In the genomic region with DNA sequence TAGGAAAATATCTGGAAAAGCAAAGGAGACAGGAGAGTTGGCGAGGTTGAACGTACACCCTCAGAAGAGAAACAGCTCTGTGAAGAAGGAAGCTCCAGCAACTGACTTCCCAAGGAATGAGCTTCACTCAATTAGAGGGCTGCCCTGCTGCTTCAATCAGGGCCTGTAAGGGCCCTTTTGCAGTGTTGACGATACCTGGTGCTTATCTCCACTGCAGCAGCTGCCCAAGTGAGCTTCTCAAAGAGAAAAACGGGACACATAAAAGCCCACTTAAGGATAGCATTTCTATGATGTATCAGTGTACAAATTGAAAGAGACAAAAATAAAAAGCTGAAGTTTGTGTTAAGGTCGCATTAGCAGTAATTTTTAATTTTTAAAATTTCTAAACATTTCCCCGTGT, we compare ENCODE assay signal across 28 cellular contexts. TPM values are rescaled to one million over a fixed set of nuclear protein-coding genes. Genes with fewer than 3 reads are reported as not detected.
A peak's percentile ranks its signal among the peaks of the same experiment; 100 is the strongest.
DNase-seq lines count a peak whose midpoint lies in the region; ATAC-seq, FAIRE-seq and TF ChIP-seq lines count a peak whose summit lies in the region.
"Had no signal": no experiment of that assay in that cellular context is flagged by ENCODE, and none has a peak within 500 bp of the region (broad histone marks: within the 10 kb centered on the region; RNA-seq: fewer than 3 reads in every experiment).

No MANE protein-coding gene starts in this region.

- no peaks in the 10 kb centered on the region for H3K9me3 Mint-ChIP-seq in HFFc6
- H3K9me3 Mint-ChIP-seq in activated CD4-positive, alpha-beta T cell treated with anti-CD3 and anti-CD28 coated beads, Interleukin-2, amount 10 ng/mL, durations not matched to agents 7 days and 5 days = peaks cover 2% of the 10 kb centered on the region
- H3K9me3 Mint-ChIP-seq: naive thymus-derived CD8-positive, alpha-beta T cell; stimulated activated naive CD8-positive, alpha-beta T cell treated with anti-CD3 and anti-CD28 coated beads, Interleukin-15, Interleukin-2, amounts not matched to agents 100 ng/mL and 50 ng/mL, for 24 hours had no signal

- H3K36me3 Mint-ChIP-seq in HFFc6 (ENCODE audit: low read depth) = no peaks in the 10 kb centered on the region; the same call in 1 of the 2 replicates
- H3K36me3 Mint-ChIP-seq in activated CD4-positive, alpha-beta T cell treated with anti-CD3 and anti-CD28 coated beads, Interleukin-2, amount 10 ng/mL, durations not matched to agents 7 days and 5 days (ENCODE audit: low read depth) = peaks cover 14% of the 10 kb centered on the region

- H3K27ac ChIP-seq in body of pancreas (peak overlapping the region in 2 of 4 donors; percentile 4 to 39), pancreas (peak overlapping the region in 1 of 4 donors; percentile 34)
- H3K27ac ChIP-seq: brain microvascular endothelial cell, right atrium auricular region, WERI-Rb-1 had no signal

- 58 to 60% methylated on average over 6 of the region's 6 CpGs for WGBS in body of pancreas, 2 donors
- 50 to 53% methylated on average over 6 of the region's 6 CpGs for WGBS in pancreas, 2 donors

- H3K27me3 Mint-ChIP-seq in HFFc6 (ENCODE audit: insufficient read depth) = no peaks in the 10 kb centered on the region
- H3K27me3 Mint-ChIP-seq in activated CD4-positive, alpha-beta T cell treated with anti-CD3 and anti-CD28 coated beads, Interleukin-2, amount 10 ng/mL, durations not matched to agents 7 days and 5 days = no peaks in the 10 kb centered on the region
- H3K27me3 Mint-ChIP-seq: B cell; naive thymus-derived CD8-positive, alpha-beta T cell; stimulated activated naive CD8-positive, alpha-beta T cell treated with anti-CD3 and anti-CD28 coated beads, Interleukin-15, Interleukin-2, amounts not matched to agents 100 ng/mL and 50 ng/mL, for 24 hours had no signal

- H3K27me3 ChIP-seq in body of pancreas (no peaks in the 10 kb centered on the region), pancreas (no peaks in the 10 kb centered on the region)
- H3K27me3 ChIP-seq: brain microvascular endothelial cell, right atrium auricular region, tibial nerve had no signal

- H3K4me1 Mint-ChIP-seq in HFFc6 (ENCODE audit: low read depth) = peaks cover 13% of the 10 kb centered on the region
- H3K4me1 Mint-ChIP-seq in activated CD4-positive, alpha-beta T cell treated with anti-CD3 and anti-CD28 coated beads, Interleukin-2, amount 10 ng/mL, durations not matched to agents 7 days and 5 days = peaks cover 13% of the 10 kb centered on the region

- H3K36me3 ChIP-seq in body of pancreas (replicated peaks in 1 of 2; ENCODE audit: insufficient read depth in 1 of 2, low read depth in 2 of 2) (no peaks in the 10 kb centered on the region), pancreas (no peaks in the 10 kb centered on the region)
- H3K36me3 ChIP-seq: brain microvascular endothelial cell, right atrium auricular region, tibial nerve had no signal

- H3K9me3 ChIP-seq in body of pancreas (no peaks in the 10 kb centered on the region), pancreas (no peaks in the 10 kb centered on the region)
- H3K9me3 ChIP-seq: Caco-2, right atrium auricular region, tibial nerve had no signal

- CTCF ChIA-PET in activated CD4-positive, alpha-beta T cell treated with anti-CD3 and anti-CD28 coated beads, Interleukin-2, amount 10 ng/mL, durations not matched to agents 7 days and 5 days (lab: Charles Lee) = no interaction called here

- POLR2A ChIA-PET in activated CD4-positive, alpha-beta T cell treated with anti-CD3 and anti-CD28 coated beads, Interleukin-2, amount 10 ng/mL, durations not matched to agents 7 days and 5 days (lab: Charles Lee) = interaction anchor here (0.5 kb wide), 1 partner anchor 479 kb away, joined by 5 read pairs; no protein-coding TSS in a partner anchor

- DNase-seq in NCI-H82 (lab: John Stamatoyannopoulos, UW) (peak; percentile 32), NCI-H82 treated with DMSO at 0.1 percent for 48 hours (lab: John Stamatoyannopoulos, UW; ENCODE audit: unreplicated experiment) (no peak), NCI-H2029 treated with DMSO at 0.1 percent for 48 hours (lab: John Stamatoyannopoulos, UW) (peak; percentile 31), body of pancreas (peak in 1 of 4 donors; percentile 32), pancreas (no peak), HFFc6 (no peak)
- DNase-seq in activated CD4-positive, alpha-beta T cell treated with anti-CD3 and anti-CD28 coated beads, Interleukin-2, amount 10 ng/mL, durations not matched to agents 7 days and 5 days = no peak
- DNase-seq: activated CD4-positive, alpha-beta T cell treated with anti-CD3 and anti-CD28 coated beads, Interleukin-2, amount 50 U/mL, for 1 hour; activated effector memory CD4-positive, alpha-beta T cell treated with anti-CD3 and anti-CD28 coated beads, Interleukin-2, amount 50 U/mL, for 16 hours; brain microvascular endothelial cell; Caco-2; GOT3; Kasumi-1; naive thymus-derived CD8-positive, alpha-beta T cell; NCI-H1048; NCI-H2171 treated with DMSO at 0.1 percent for 48 hours; NCI-H748 treated with DMSO at 0.1 percent for 48 hours; PC-3; SHP77 treated with DMSO at 0.1 percent for 48 hours; stimulated activated CD4-positive, alpha-beta T cell treated with anti-CD3 and anti-CD28 coated beads, Interleukin-12 subunit alpha, Interleukin-12 subunit beta, amount 100 ng/mL, for 4 hours; WERI-Rb-1 had no signal

- H3K4me1 ChIP-seq in body of pancreas (peaks cover 55% of the 10 kb centered on the region), pancreas (peaks cover 0 to 36% (median 25%) of the 10 kb centered on the region in 3 donors)
- H3K4me1 ChIP-seq: Caco-2 had no signal

- TF ChIP-seq POLR2A in body of pancreas (IDR thresholded peaks at IDR 0.05) = no peak

- ATAC-seq in body of pancreas (peak; percentile 33), pancreas (peak; percentile 44 to 70 (median 62)), HG02678 (IDR thresholded peaks at IDR 0.05; ENCODE audit: unreplicated experiment) (no peak)
- ATAC-seq: naive thymus-derived CD8-positive, alpha-beta T cell; PC-3 had no signal

- H3K27ac Mint-ChIP-seq in HFFc6 = no peak overlapping the region
- no peak overlapping the region for H3K27ac Mint-ChIP-seq in activated CD4-positive, alpha-beta T cell treated with anti-CD3 and anti-CD28 coated beads, Interleukin-2, amount 10 ng/mL, durations not matched to agents 7 days and 5 days
- H3K27ac Mint-ChIP-seq: B cell; stimulated activated naive CD8-positive, alpha-beta T cell treated with anti-CD3 and anti-CD28 coated beads, Interleukin-15, Interleukin-2, amounts not matched to agents 100 ng/mL and 50 ng/mL, for 24 hours had no signal

- no peak overlapping the region for H3K4me3 Mint-ChIP-seq in HFFc6
- no peak overlapping the region for H3K4me3 Mint-ChIP-seq in activated CD4-positive, alpha-beta T cell treated with anti-CD3 and anti-CD28 coated beads, Interleukin-2, amount 10 ng/mL, durations not matched to agents 7 days and 5 days
- H3K4me3 Mint-ChIP-seq: B cell; naive thymus-derived CD8-positive, alpha-beta T cell; stimulated activated naive CD8-positive, alpha-beta T cell treated with anti-CD3 and anti-CD28 coated beads, Interleukin-15, Interleukin-2, amounts not matched to agents 100 ng/mL and 50 ng/mL, for 24 hours had no signal

- TF ChIP-seq CTCF in body of pancreas (IDR thresholded peaks at IDR 0.05) (no peak), pancreas (IDR thresholded peaks at IDR 0.05) (no peak), HFFc6 (IDR thresholded peaks at IDR 0.05) (no peak)

- no peak for FAIRE-seq in pancreas (lab: Jason Lieb, UNC)
- FAIRE-seq: A204.1, colon had no signal

- no peak overlapping the region for H3K4me3 ChIP-seq in body of pancreas
- no peak overlapping the region for H3K4me3 ChIP-seq in pancreas
- H3K4me3 ChIP-seq: right atrium auricular region, tibial nerve had no signal

- intact Hi-C loops in body of pancreas (cut with DNase I) (no loop called here), pancreas (cut with DNase I) (no loop called here)

RNA-seq across cellular contexts. Expression of gene SEC63, which starts 16.4 kb away (rescaled TPM):
- 10 to 100 TPM; 73.4 to 97.9 TPM for total RNA-seq in body of pancreas
- total RNA-seq in pancreas = 100 to 1,000 TPM in 5 of 6 donors, 10 to 100 TPM in 1; 98.5 to 146 (median 116) TPM
- polyA plus RNA-seq in pancreas = 10 to 100 TPM; 34.4 to 48.7 TPM
- 100 to 1,000 TPM in 4 of 6 experiments, 10 to 100 TPM in 2; 99.2 to 114 (median 106) TPM for total RNA-seq in HFFc6 (2021; fragmentation: NEBNext Ultra II Directional; extraction: Animal tissue kit (Norgen Biotek cat#: 25700))
- total RNA-seq in activated CD4-positive, alpha-beta T cell treated with anti-CD3 and anti-CD28 coated beads, Interleukin-2, amount 10 ng/mL, durations not matched to agents 7 days and 5 days = 10 to 100 TPM; 61.7 to 67.2 TPM

Comparison
In these comparisons a context has a peak if more than half of its experiments do, and no peak if none do; other contexts are left out.
1. DNase-seq: peak in NCI-H82 (single experiment) and NCI-H2029 treated with DMSO at 0.1 percent for 48 hours (single experiment); none in NCI-H82 treated with DMSO at 0.1 percent for 48 hours (single experiment), pancreas (0 of 6), HFFc6 (single experiment) and activated CD4-positive, alpha-beta T cell treated with anti-CD3 and anti-CD28 coated beads, Interleukin-2, amount 10 ng/mL, durations not matched to agents 7 days and 5 days (single experiment).